1 cellular context compared by ENCODE assay signal in the genomic region with DNA sequence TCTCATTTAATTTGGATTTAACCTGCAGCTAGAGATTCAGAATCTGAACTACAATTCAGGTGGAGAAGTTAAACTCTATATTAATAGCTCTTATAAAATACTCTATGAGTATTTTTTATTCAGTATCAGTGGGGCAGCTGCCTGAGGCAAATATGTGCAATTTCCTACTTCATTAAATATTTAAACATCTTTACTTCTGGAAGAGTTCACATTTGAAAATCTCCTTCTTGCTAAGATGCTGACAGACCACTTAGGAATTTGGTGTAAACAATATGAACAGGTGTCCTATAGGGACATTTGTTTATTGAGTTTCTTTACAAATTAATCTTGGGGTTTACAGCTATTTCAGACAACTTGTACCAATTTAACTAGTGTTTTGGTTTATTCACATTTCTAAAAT.
TF ChIP-seq lines count a peak whose summit lies in the region.

No MANE protein-coding gene starts in this region.

TF ChIP-seq in IMR-90, 13 proteins besides CTCF, POLR2A, EP300 and RAD21:
- no peak for TF ChIP-seq CHD1 (IDR thresholded peaks at IDR 0.05; ENCODE audit: low read depth, low read length)
- no peak for TF ChIP-seq CEBPB (IDR thresholded peaks at IDR 0.05; ENCODE audit: low read depth, low read length)
- TF ChIP-seq RFX5 (IDR thresholded peaks at IDR 0.05; ENCODE audit: low read depth, low read length): no peak
- TF ChIP-seq, protein P1, sequence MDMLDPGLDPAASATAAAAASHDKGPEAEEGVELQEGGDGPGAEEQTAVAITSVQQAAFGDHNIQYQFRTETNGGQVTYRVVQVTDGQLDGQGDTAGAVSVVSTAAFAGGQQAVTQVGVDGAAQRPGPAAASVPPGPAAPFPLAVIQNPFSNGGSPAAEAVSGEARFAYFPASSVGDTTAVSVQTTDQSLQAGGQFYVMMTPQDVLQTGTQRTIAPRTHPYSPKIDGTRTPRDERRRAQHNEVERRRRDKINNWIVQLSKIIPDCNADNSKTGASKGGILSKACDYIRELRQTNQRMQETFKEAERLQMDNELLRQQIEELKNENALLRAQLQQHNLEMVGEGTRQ (IDR thresholded peaks at IDR 0.05; ENCODE audit: low read depth, low read length): no peak
- no peak for TF ChIP-seq MAZ (IDR thresholded peaks at IDR 0.05; ENCODE audit: borderline replicate concordance, low read depth, low read length)
- TF ChIP-seq SMC3 (IDR thresholded peaks at IDR 0.05; ENCODE audit: low read depth, low read length): no peak
- no peak for TF ChIP-seq MAFK (IDR thresholded peaks at IDR 0.05; ENCODE audit: low read depth, low read length)
- no peak for TF ChIP-seq MXI1 (IDR thresholded peaks at IDR 0.05; ENCODE audit: borderline replicate concordance, low read depth, low read length)
- no peak for TF ChIP-seq ELK1 (IDR thresholded peaks at IDR 0.05; ENCODE audit: borderline replicate concordance, low read depth, low read length)
- no peak for TF ChIP-seq NFE2L2 (IDR thresholded peaks at IDR 0.05; ENCODE audit: low read depth, low read length)
- no peak for TF ChIP-seq RCOR1 (IDR thresholded peaks at IDR 0.05; ENCODE audit: insufficient replicate concordance, low read length)
- no peak for TF ChIP-seq FOS (IDR thresholded peaks at IDR 0.05; ENCODE audit: low read depth, low read length)
- TF ChIP-seq BHLHE40 (IDR thresholded peaks at IDR 0.05; ENCODE audit: low read depth, low read length): no peak
